9 cellular contexts compared by ENCODE assay signal in genomic region chr7:13981070-13981469, GRCh38. TPM values are rescaled to one million over a fixed set of nuclear protein-coding genes. Genes with fewer than 3 reads are reported as not detected.
A peak's percentile ranks its signal among the peaks of the same experiment; 100 is the strongest.
DNase-seq lines count a peak whose midpoint lies in the region; ATAC-seq, FAIRE-seq and TF ChIP-seq lines count a peak whose summit lies in the region.
"Had no signal": no experiment of that assay in that cellular context is flagged by ENCODE, and none has a peak within 500 bp of the region (broad histone marks: within the 10 kb centered on the region; RNA-seq: fewer than 3 reads in every experiment).

No MANE protein-coding gene starts in this region.

- dilution Hi-C loops in keratinocyte (cut with MboI; ENCODE audit: extremely low pct_ligation_motif_present, low sequenced_read_pairs), result no loop called here

- no peaks in the 10 kb centered on the region for H3K27me3 Mint-ChIP-seq in stimulated activated naive CD8-positive, alpha-beta T cell treated with anti-CD3 and anti-CD28 coated beads, Interleukin-15, amount 100 ng/mL, for 72 hours

- DNase-seq in HTR-8/SVneo (ENCODE audit: insufficient read length, low spot score) (peak; percentile 66), body of pancreas (peak in 2 of 4 donors; percentile 38 to 44), keratinocyte (ENCODE audit: low read depth, low spot score) (peak; percentile 69)
- DNase-seq in stimulated activated naive CD8-positive, alpha-beta T cell treated with anti-CD3 and anti-CD28 coated beads, Interleukin-15, amount 100 ng/mL, for 72 hours, result no peak
- no peak for DNase-seq in activated CD4-positive, alpha-beta T cell treated with anti-CD3 and anti-CD28 coated beads for 48 hours
- DNase-seq in activated naive CD4-positive, alpha-beta T cell treated with anti-CD3 and anti-CD28 coated beads, Interleukin-2, amount 50 U/mL, for 72 hours (ENCODE audit: low spot score in 2 of 2), result no peak

- no peaks in the 10 kb centered on the region for H4K20me1 ChIP-seq in keratinocyte (ENCODE audit: control insufficient read depth, extremely low read depth, insufficient read depth, low read length)

- no peak for TF ChIP-seq CTCF in 22Rv1 (IDR thresholded peaks at IDR 0.05)
- no peak for TF ChIP-seq CTCF in body of pancreas (IDR thresholded peaks at IDR 0.05)
- TF ChIP-seq CTCF in keratinocyte (optimal IDR thresholded peaks at IDR 0.05 in 1 of 3, IDR thresholded peaks at IDR 0.05 in 1 of 3, conservative IDR thresholded peaks at IDR 0.05 in 1 of 3; ENCODE audit: extremely low read depth in 1 of 3, insufficient read depth in 2 of 3, low read length in 3 of 3), result no peak

- H3K4me2 ChIP-seq in keratinocyte (ENCODE audit: control insufficient read depth, extremely low read depth, insufficient read depth, low read depth, low read length), result peak overlapping the region; percentile 49

- H3K9me3 ChIP-seq in body of pancreas (no peaks in the 10 kb centered on the region), keratinocyte (ENCODE audit: control insufficient read depth, low read depth, low read length) (no peaks in the 10 kb centered on the region)

- ATAC-seq in body of pancreas (peak; percentile 74), HG02798 (IDR thresholded peaks at IDR 0.05; ENCODE audit: poor library complexity, unreplicated experiment) (no peak)
- no peak for ATAC-seq in stimulated activated naive CD8-positive, alpha-beta T cell treated with anti-CD3 and anti-CD28 coated beads, Interleukin-15, amount 100 ng/mL, for 72 hours
- ATAC-seq in activated naive CD4-positive, alpha-beta T cell treated with anti-CD3 and anti-CD28 coated beads, Interleukin-2, amount 50 U/mL, for 72 hours, result no peak

- H3K27me3 ChIP-seq in body of pancreas, result no peaks in the 10 kb centered on the region
- H3K27me3 ChIP-seq in keratinocyte (ENCODE audit: control insufficient read depth, extremely low read depth, insufficient read depth, low read length), result no peaks in the 10 kb centered on the region

- no peaks in the 10 kb centered on the region for H3K79me2 ChIP-seq in keratinocyte (ENCODE audit: control insufficient read depth, insufficient read depth, low read length)

- no peak overlapping the region for H3K4me3 Mint-ChIP-seq in stimulated activated naive CD8-positive, alpha-beta T cell treated with anti-CD3 and anti-CD28 coated beads, Interleukin-15, amount 100 ng/mL, for 72 hours
- H3K4me3 Mint-ChIP-seq: dendritic cell treated with granulocyte-macrophage colony-stimulating factor and Interleukin-4, amounts not matched to agents 40 ng/mL and 50 ng/mL, for 4 days had no signal

- no peak overlapping the region for H3K4me3 ChIP-seq in body of pancreas
- H3K4me3 ChIP-seq in keratinocyte (ENCODE audit: control insufficient read depth in 2 of 3, extremely low read depth in 1 of 3, insufficient read depth in 2 of 3, low read depth in 1 of 3, low read length in 3 of 3), result no peak overlapping the region

- H2AFZ ChIP-seq in keratinocyte (ENCODE audit: control insufficient read depth, low read length), result peak overlapping the region; percentile 15

- 0 to 7% methylated on average over 3 of the region's 3 CpGs for WGBS in body of pancreas, 2 donors

- TF ChIP-seq POLR2A in body of pancreas (IDR thresholded peaks at IDR 0.05), result no peak

- H3K36me3 ChIP-seq in body of pancreas (replicated peaks in 1 of 2; ENCODE audit: insufficient read depth in 1 of 2, low read depth in 2 of 2) (no peaks in the 10 kb centered on the region), keratinocyte (ENCODE audit: control insufficient read depth in 2 of 2, extremely low read depth in 1 of 2, insufficient read depth in 2 of 2, low read length in 2 of 2) (no peaks in the 10 kb centered on the region)

- H3K27ac ChIP-seq in 22Rv1 (peak overlapping the region; percentile 69), body of pancreas (no peak overlapping the region), keratinocyte (ENCODE audit: control insufficient read depth, insufficient read depth, low read length) (no peak overlapping the region)

- intact Hi-C loops in body of pancreas (cut with DNase I), result no loop called here

- H3K4me1 ChIP-seq in body of pancreas, result peaks cover 5% of the 10 kb centered on the region
- peaks cover 14% of the 10 kb centered on the region for H3K4me1 ChIP-seq in keratinocyte (ENCODE audit: control insufficient read depth, extremely low read depth, insufficient read depth, low read length)

- no peaks in the 10 kb centered on the region for H3K9me1 ChIP-seq in keratinocyte (ENCODE audit: control insufficient read depth, extremely low read depth, insufficient read depth, low read length)

- no peak overlapping the region for H3K27ac Mint-ChIP-seq in stimulated activated naive CD8-positive, alpha-beta T cell treated with anti-CD3 and anti-CD28 coated beads, Interleukin-15, amount 100 ng/mL, for 72 hours
- H3K27ac Mint-ChIP-seq in activated naive CD4-positive, alpha-beta T cell treated with anti-CD3 and anti-CD28 coated beads, Interleukin-2, amount 50 U/mL, for 72 hours, result no peak overlapping the region
- H3K27ac Mint-ChIP-seq: dendritic cell treated with granulocyte-macrophage colony-stimulating factor and Interleukin-4, amounts not matched to agents 40 ng/mL and 50 ng/mL, for 4 days had no signal

- FAIRE-seq in HTR-8/SVneo (lab: Jason Lieb, UNC), result peak; percentile 9
- FAIRE-seq in keratinocyte (lab: Jason Lieb, UNC), result peak; percentile 99

- H3K36me3 Mint-ChIP-seq in activated naive CD4-positive, alpha-beta T cell treated with anti-CD3 and anti-CD28 coated beads, Interleukin-2, amount 50 U/mL, for 72 hours, result no peaks in the 10 kb centered on the region

- H3K9ac ChIP-seq in keratinocyte (ENCODE audit: control insufficient read depth, extremely low read depth, insufficient read depth, low read length), result no peak overlapping the region

- no peaks in the 10 kb centered on the region for H3K4me1 Mint-ChIP-seq in stimulated activated naive CD8-positive, alpha-beta T cell treated with anti-CD3 and anti-CD28 coated beads, Interleukin-15, amount 100 ng/mL, for 72 hours

- H3K9me3 Mint-ChIP-seq in stimulated activated naive CD8-positive, alpha-beta T cell treated with anti-CD3 and anti-CD28 coated beads, Interleukin-15, amount 100 ng/mL, for 72 hours, result no peaks in the 10 kb centered on the region
- peaks cover 0 to 5% of the 10 kb centered on the region in 2 donors for H3K9me3 Mint-ChIP-seq in activated naive CD4-positive, alpha-beta T cell treated with anti-CD3 and anti-CD28 coated beads, Interleukin-2, amount 50 U/mL, for 72 hours
- H3K9me3 Mint-ChIP-seq: dendritic cell treated with granulocyte-macrophage colony-stimulating factor and Interleukin-4, amounts not matched to agents 40 ng/mL and 50 ng/mL, for 4 days had no signal

RNA-seq across cellular contexts. Expression of gene ETV1, which starts 8.4 kb away (rescaled TPM):
- total RNA-seq in body of pancreas, result 1 to 10 TPM; 2.6 TPM
- polyA plus RNA-seq in keratinocyte, result 2.1 to 6.5 TPM (median 5.0 TPM) in 3 replicates
- not detected for polyA plus RNA-seq in keratinocyte (2011; ENCODE audit: low read depth)
- polyA plus RNA-seq in keratinocyte (2011; cell fraction: cytosol; rRNA removed), result 2.3 and 3.2 TPM in 2 replicates
- polyA plus RNA-seq in keratinocyte (2011; cell fraction: nucleus; rRNA removed), result 3.5 and 3.6 TPM in 2 replicates
- 0.06 and 3.0 TPM in 2 replicates for polyA plus RNA-seq in keratinocyte (2012; ENCODE audit: low replicate concordance)
- polyA minus RNA-seq in keratinocyte, result 2.6 to 7.8 TPM (median 5.4 TPM) in 3 replicates
- polyA minus RNA-seq in keratinocyte (2011; cell fraction: cytosol; rRNA and poly(A)+ RNA removed), result 4.8 TPM
- polyA minus RNA-seq in keratinocyte (2011; cell fraction: nucleus; rRNA and poly(A)+ RNA removed), result 0.42 and 2.9 TPM in 2 replicates
- not detected for total RNA-seq in activated naive CD4-positive, alpha-beta T cell treated with anti-CD3 and anti-CD28 coated beads, Interleukin-2, amount 50 U/mL, for 72 hours

Comparison
In these comparisons a context has a peak if more than half of its experiments do, and no peak if none do; other contexts are left out.
1. DNase-seq: peak in HTR-8/SVneo (single experiment) and keratinocyte (single experiment); none in stimulated activated naive CD8-positive, alpha-beta T cell treated with anti-CD3 and anti-CD28 coated beads, Interleukin-15, amount 100 ng/mL, for 72 hours (0 of 2), activated CD4-positive, alpha-beta T cell treated with anti-CD3 and anti-CD28 coated beads for 48 hours (single experiment) and activated naive CD4-positive, alpha-beta T cell treated with anti-CD3 and anti-CD28 coated beads, Interleukin-2, amount 50 U/mL, for 72 hours (0 of 2).